ENCODE assay signal across 20 cellular contexts in the genomic region with DNA sequence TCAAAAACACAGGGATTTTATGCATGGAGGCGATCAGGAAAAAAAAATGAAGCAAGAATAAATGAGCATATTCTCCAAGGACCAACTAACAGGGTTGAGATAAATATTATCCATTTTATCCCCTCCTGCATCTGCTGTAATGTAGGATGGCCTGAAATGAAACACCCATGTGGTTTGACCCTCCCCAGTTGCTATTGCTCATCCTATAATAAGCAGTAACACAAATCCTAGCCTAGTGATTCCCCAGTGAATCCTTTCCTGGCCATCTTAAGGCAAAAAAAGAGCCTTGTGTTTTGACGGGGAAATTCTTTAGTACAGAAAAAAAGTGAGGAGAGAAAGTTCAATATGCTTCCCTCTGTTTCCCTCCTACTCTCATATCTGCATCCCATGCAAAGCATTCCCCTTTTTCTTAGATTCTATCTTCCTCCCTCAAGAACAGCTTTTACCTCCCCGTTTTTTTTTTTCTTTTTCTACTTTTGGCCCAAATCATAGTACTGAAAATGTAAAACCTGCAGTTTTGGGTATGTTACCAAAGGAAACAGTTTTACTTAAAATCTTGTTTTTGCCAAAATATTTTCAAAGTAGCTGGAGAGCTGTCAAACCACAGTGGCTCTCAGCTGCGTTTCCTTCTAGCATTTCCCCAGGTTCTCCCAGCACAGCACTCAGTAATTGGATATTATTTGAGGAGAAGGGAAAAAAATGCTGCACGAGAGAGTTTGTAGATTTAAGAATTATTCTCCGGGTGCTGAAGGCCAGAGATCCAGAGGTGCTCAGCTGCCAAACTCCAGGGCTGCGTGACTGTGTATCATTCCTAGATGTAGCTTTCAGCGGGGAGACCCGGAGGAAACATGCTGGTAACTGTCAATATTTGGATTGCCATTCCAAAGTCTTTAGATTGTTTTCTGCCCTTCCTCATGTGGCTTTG.
DNase-seq lines count a peak whose midpoint lies in the region; ATAC-seq and TF ChIP-seq lines count a peak whose summit lies in the region.
"Had no signal": no experiment of that assay in that cellular context is flagged by ENCODE, and none has a peak within 500 bp of the region (broad histone marks: within the 10 kb centered on the region; RNA-seq: fewer than 3 reads in every experiment).

No MANE protein-coding gene starts in this region.

- no peaks in the 10 kb centered on the region; the same call in 1 of the 2 replicates for H3K9me3 ChIP-seq in SK-N-SH
- H3K9me3 ChIP-seq: BLaER1 had no signal

- H3K4me2 ChIP-seq in SK-N-SH: peak overlapping the region; percentile 61
- H3K4me2 ChIP-seq: BLaER1 had no signal

- peak; percentile 48 for DNase-seq in AG20443 (ENCODE audit: low spot score)
- no peak for DNase-seq in SK-N-SH
- DNase-seq in fibroblast of the aortic adventitia (ENCODE audit: low read depth): peak; percentile 93
- no peak for DNase-seq in sciatic nerve (ENCODE audit: low spot score)
- DNase-seq in Ammon's horn (ENCODE audit: low spot score): no peak
- no peak for DNase-seq in HuH-7.5 (ENCODE audit: low spot score)
- no peak for DNase-seq in AML-193 (lab: John Stamatoyannopoulos, UW)
- no peak for DNase-seq in caudate nucleus (lab: John Stamatoyannopoulos, UW)
- DNase-seq: activated CD4-positive, alpha-beta T cell treated with anti-CD3 and anti-CD28 coated beads for 48 hours; activated naive CD8-positive, alpha-beta T cell treated with anti-CD3 and anti-CD28 coated beads, Interleukin-2, amount 10 ng/mL, durations not matched to agents 7 days and 5 days; DMS153; naive thymus-derived CD4-positive, alpha-beta T cell; NK-92 treated with Interleukin-12 subunit alpha and Interleukin-12 subunit beta, amount 100 ng/mL, for 24 hours; SIG-M5; stimulated activated CD4-positive, alpha-beta T cell treated with anti-CD3 and anti-CD28 coated beads, Interleukin-2, amount 100 ng/mL, for 48 hours; stimulated activated CD8-positive, alpha-beta memory T cell treated with anti-CD3 and anti-CD28 coated beads, Interleukin-4, amount 100 ng/mL, for 48 hours; T-helper 9 cell had no signal

- no peaks in the 10 kb centered on the region for H3K9me2 ChIP-seq in SK-N-SH

- H3K36me3 ChIP-seq in SK-N-SH (replicated peaks in 1 of 2; ENCODE audit: control insufficient read depth in 1 of 2, insufficient read depth in 2 of 2, low read length in 1 of 2): peaks cover 0 to 39% of the 10 kb centered on the region in 2 experiments
- H3K36me3 ChIP-seq: BLaER1 had no signal

- CTCF ChIA-PET in SK-N-SH (lab: Yijun Ruan, JAX): interaction anchor here (0.9 kb wide), 1 partner anchor 267 kb away, joined by 3 read pairs; no protein-coding TSS in a partner anchor

- H3K9ac ChIP-seq in SK-N-SH: peak overlapping the region; percentile 29; the same call in 1 of the 2 replicates
- H3K9ac ChIP-seq: BLaER1 had no signal

- ATAC-seq in sciatic nerve: peak; percentile 85
- ATAC-seq: left lobe of liver; naive thymus-derived CD4-positive, alpha-beta T cell had no signal

- peaks cover 97% of the 10 kb centered on the region for H3K79me2 ChIP-seq in SK-N-SH (ENCODE audit: insufficient read depth)

- TF ChIP-seq EP300 in SK-N-SH (IDR thresholded peaks at IDR 0.05; ENCODE audit: borderline replicate concordance in 1 of 2, low read depth in 1 of 2, low read length in 1 of 2): no peak

- peaks cover 47% of the 10 kb centered on the region for H3F3A ChIP-seq in SK-N-SH (replicated peaks; ENCODE audit: insufficient read depth)

- no peaks in the 10 kb centered on the region for H4K20me1 ChIP-seq in SK-N-SH (ENCODE audit: insufficient read depth)
- H4K20me1 ChIP-seq: BLaER1 had no signal

- peaks cover 0 to 15% of the 10 kb centered on the region in 2 experiments; a peak in 1 of 4 replicates for H3K4me1 ChIP-seq in SK-N-SH (ENCODE audit: control insufficient read depth in 1 of 2, insufficient read depth in 2 of 2, low read depth in 1 of 2, low read length in 1 of 2)
- H3K4me1 ChIP-seq: BLaER1 had no signal

- TF ChIP-seq RAD21 in SK-N-SH (IDR thresholded peaks at IDR 0.05; ENCODE audit: low read length): no peak

- intact Hi-C loops in sciatic nerve (cut with DNase I): no loop called here

- H3K27ac ChIP-seq in SK-N-SH (ENCODE audit: low read depth in 2 of 2, low read length in 1 of 2): peak overlapping the region in 1 of 2 experiments; percentile 75; a peak in 3 of 4 replicates
- no peak overlapping the region for H3K27ac ChIP-seq in caudate nucleus (ENCODE audit: low read depth, low read length)
- H3K27ac ChIP-seq: BLaER1, coronary artery had no signal

- H3K4me3 ChIP-seq in SK-N-SH (ENCODE audit: low read depth in 2 of 2, low read length in 1 of 2): peak overlapping the region in 1 of 2 experiments; percentile 31; a peak in 1 of 4 replicates
- peak overlapping the region; percentile 11 for H3K4me3 ChIP-seq in fibroblast of the aortic adventitia (ENCODE audit: low read depth, low read length)
- H3K4me3 ChIP-seq: BLaER1, coronary artery had no signal

- POLR2A ChIA-PET in SK-N-SH (lab: Yijun Ruan, JAX): no interaction called here

- WGBS in SK-N-SH (ENCODE audit: low lambda C conversion rate): 31% methylated on average over 9 of the region's 9 CpGs

- TF ChIP-seq CTCF in SK-N-SH (IDR thresholded peaks at IDR 0.05): no peak
- no peak for TF ChIP-seq CTCF in fibroblast of the aortic adventitia (IDR thresholded peaks at IDR 0.05; ENCODE audit: insufficient read depth, low read length)

- no peaks in the 10 kb centered on the region for H3K27me3 ChIP-seq in SK-N-SH (ENCODE audit: insufficient read depth)
- H3K27me3 ChIP-seq: BLaER1 had no signal

- H2AFZ ChIP-seq in SK-N-SH (ENCODE audit: low read depth): no peak overlapping the region

TF ChIP-seq in SK-N-SH, 30 proteins besides CTCF, POLR2A, EP300 and RAD21:
- TF ChIP-seq POLR2AphosphoS5 (IDR thresholded peaks at IDR 0.05; ENCODE audit: low read depth, low read length): no peak
- 0 out of 2 replicates have a peak, but pooled peaks have one; percentile 22 for TF ChIP-seq MAX (IDR thresholded peaks at IDR 0.05; ENCODE audit: low read depth)

Comparison
In these comparisons a context has a peak if more than half of its experiments do, and no peak if none do; other contexts are left out.
1. DNase-seq: peak in AG20443 (single experiment) and fibroblast of the aortic adventitia (single experiment); none in SK-N-SH (single experiment), sciatic nerve (single experiment), Ammon's horn (single experiment), HuH-7.5 (single experiment), AML-193 (0 of 2) and caudate nucleus (0 of 61).